Comparison of ENCODE assay signal across 13 cellular contexts in the genomic region with DNA sequence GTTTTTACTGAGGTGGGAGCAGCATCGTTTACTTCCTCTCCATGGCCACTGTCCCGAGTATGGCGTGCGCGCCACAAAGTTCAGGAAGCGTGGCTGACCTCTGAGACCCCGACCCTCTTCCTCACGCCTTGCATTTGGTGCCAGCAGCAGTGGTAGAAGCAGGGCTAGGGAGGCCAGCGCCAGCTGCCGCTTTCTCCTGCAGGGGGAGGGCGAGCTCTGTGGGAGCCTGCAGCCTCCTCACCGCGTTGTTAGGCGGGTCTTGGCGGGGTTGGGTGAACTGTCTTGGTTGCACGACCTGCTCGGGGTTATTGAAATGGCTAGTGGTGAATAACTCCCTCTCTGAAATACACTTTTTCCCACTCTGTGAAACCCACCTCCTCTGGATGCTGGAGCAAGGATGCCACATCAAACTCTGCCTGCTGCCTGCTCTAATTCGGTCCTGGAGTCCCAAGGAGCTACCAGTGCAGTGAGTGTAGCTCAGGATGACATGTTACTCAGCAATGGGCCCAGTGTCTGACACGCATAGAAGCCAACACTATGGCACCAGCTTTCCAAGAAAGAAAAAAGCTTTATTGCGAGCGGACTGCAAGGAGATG. TPM values are rescaled to one million over a fixed set of nuclear protein-coding genes. Genes with fewer than 3 reads are reported as not detected.
DNase-seq lines count a peak whose midpoint lies in the region; ATAC-seq and TF ChIP-seq lines count a peak whose summit lies in the region.
"Had no signal": no experiment of that assay in that cellular context is flagged by ENCODE, and none has a peak within 500 bp of the region (broad histone marks: within the 10 kb centered on the region; RNA-seq: fewer than 3 reads in every experiment).

No MANE protein-coding gene starts in this region.

- peak; percentile 27 for DNase-seq in NCI-H2227 (lab: John Stamatoyannopoulos, UW; ENCODE audit: unreplicated experiment)
- no peak for DNase-seq in NCI-H2227 treated with DMSO at 0.1 percent for 48 hours (lab: John Stamatoyannopoulos, UW)
- no peak for DNase-seq in GM13977 (ENCODE audit: low spot score)
- peak; percentile 40 to 52 for DNase-seq in activated T-cell treated with anti-CD3 and anti-CD28 coated beads, Interleukin-2, amount 50 U/mL, for 48 hours
- DNase-seq in kidney epithelial cell (ENCODE audit: low read depth), result no peak
- DNase-seq in midbrain (lab: John Stamatoyannopoulos, UW), result no peak
- DNase-seq in GOT3 (lab: John Stamatoyannopoulos, UW), result no peak
- DNase-seq: naive B cell, NCI-H446 treated with DMSO at 0.1 percent for 48 hours, upper lobe of right lung had no signal

- no peaks in the 10 kb centered on the region for H3K27me3 ChIP-seq in kidney epithelial cell (ENCODE audit: control insufficient read depth, insufficient read depth, low read length)
- H3K27me3 ChIP-seq: upper lobe of right lung had no signal

- no peaks in the 10 kb centered on the region for H3K36me3 ChIP-seq in kidney epithelial cell (ENCODE audit: control insufficient read depth, insufficient read depth, low read length)
- H3K36me3 ChIP-seq: upper lobe of right lung had no signal

- in situ Hi-C loops in GM13977 (cut with MboI; ENCODE audit: low pct_unique_long_range_greater_than_20kb, low sequenced_read_pairs, unreplicated experiment), result no loop called here

- no peak overlapping the region for H3K4me3 ChIP-seq in kidney epithelial cell (ENCODE audit: low read depth, low read length)
- H3K4me3 ChIP-seq: upper lobe of right lung had no signal

- TF ChIP-seq CTCF in GM13977 (IDR thresholded peaks at IDR 0.05; ENCODE audit: extremely low read depth, insufficient read depth, missing control alignments) (peak; percentile 35), kidney epithelial cell (IDR thresholded peaks at IDR 0.05; ENCODE audit: insufficient read depth, low read length, poor library complexity, severe bottlenecking) (peak; percentile 28)

- no peak for ATAC-seq in GM19023 (IDR thresholded peaks at IDR 0.05; ENCODE audit: unreplicated experiment)
- ATAC-seq: upper lobe of right lung had no signal

RNA-seq across cellular contexts. Expression of a gene that starts 22.3 kb away (rescaled TPM):
- total RNA-seq in kidney epithelial cell, result 6.5 and 7.3 TPM in 2 replicates

RNA-seq across cellular contexts. Expression of a gene that starts 36.4 kb away (rescaled TPM):
- not detected in 2 replicates for total RNA-seq in kidney epithelial cell
- total RNA-seq: bronchial epithelial cell, glomerular endothelial cell, upper lobe of right lung had no signal

RNA-seq across cellular contexts. Expression of a gene that starts 58.6 kb away (rescaled TPM):
- total RNA-seq in kidney epithelial cell, result 7.3 and 10.5 TPM in 2 replicates

Comparison
In these comparisons a context has a peak if more than half of its experiments do, and no peak if none do; other contexts are left out.
1. DNase-seq: peak in NCI-H2227 (single experiment) and activated T-cell treated with anti-CD3 and anti-CD28 coated beads, Interleukin-2, amount 50 U/mL, for 48 hours (2 of 2); none in NCI-H2227 treated with DMSO at 0.1 percent for 48 hours (single experiment), GM13977 (single experiment), kidney epithelial cell (single experiment), midbrain (single experiment) and GOT3 (single experiment).